ENCODE assay signal across 15 cellular contexts in genomic region chr2:47040662-47041061, GRCh38.
A peak's percentile ranks its signal among the peaks of the same experiment; 100 is the strongest.
DNase-seq lines count a peak whose midpoint lies in the region; ATAC-seq and TF ChIP-seq lines count a peak whose summit lies in the region.
"Had no signal": no experiment of that assay in that cellular context is flagged by ENCODE, and none has a peak within 500 bp of the region (broad histone marks: within the 10 kb centered on the region; RNA-seq: fewer than 3 reads in every experiment).

No MANE protein-coding gene starts in this region.

- H4K91ac ChIP-seq in IMR-90 (ENCODE audit: insufficient read depth, low read depth, low read length) = peak overlapping the region; percentile 96

- H3K4me3 ChIP-seq in IMR-90 (ENCODE audit: insufficient read depth, low read depth, low read length) (no peak overlapping the region), breast epithelium (no peak overlapping the region), lower lobe of right lung (no peak overlapping the region), H7 (ENCODE audit: insufficient read depth, low read depth, low read length) (no peak overlapping the region)
- H3K4me3 ChIP-seq: mucosa of descending colon had no signal

- peaks cover 55% of the 10 kb centered on the region for H3K9me1 ChIP-seq in IMR-90 (ENCODE audit: insufficient read depth, low read length)

- H3K9me3 ChIP-seq in IMR-90 (ENCODE audit: control insufficient read depth, insufficient read depth, low read length) (no peaks in the 10 kb centered on the region), breast epithelium (no peaks in the 10 kb centered on the region), lower lobe of right lung (no peaks in the 10 kb centered on the region)
- H3K9me3 ChIP-seq: mucosa of descending colon had no signal

- peak overlapping the region; percentile 81 for H2BK20ac ChIP-seq in IMR-90 (ENCODE audit: low read depth, low read length)

- 84% methylated on average over 5 of the region's 10 CpGs; no CpG with 5 or more reads in 1 of the 2 experiments for WGBS in IMR-90 (ENCODE audit: extremely low coverage in 2 of 2, insufficient read length in 1 of 2), 2 experiments

- H2BK5ac ChIP-seq in IMR-90 (ENCODE audit: low read depth, low read length, poor library complexity, severe bottlenecking) = peak overlapping the region; percentile 91

- H3K36me3 ChIP-seq in IMR-90 (ENCODE audit: control insufficient read depth, insufficient read depth, low read length) (peaks cover 8% of the 10 kb centered on the region; the same call in 1 of the 2 replicates), breast epithelium (no peaks in the 10 kb centered on the region), lower lobe of right lung (peaks cover 54% of the 10 kb centered on the region), H7 (replicated peaks; ENCODE audit: control insufficient read depth, insufficient read depth, low read length) (no peaks in the 10 kb centered on the region; the same call in 1 of the 2 replicates)

- H3K4me2 ChIP-seq in IMR-90 (ENCODE audit: low read depth, low read length) = no peak overlapping the region

- CTCF ChIA-PET in IMR-90 (lab: Yijun Ruan, JAX) = no interaction called here

- H2AK5ac ChIP-seq in IMR-90 (ENCODE audit: low read depth, low read length) = peak overlapping the region; percentile 99

- POLR2A ChIA-PET in IMR-90 (lab: Charles Lee; ENCODE audit: unreplicated experiment) = no interaction called here

- BruUV-seq in IMR-90 (replicated peaks; lab: Mats Ljungman, UMichigan) = no TSS peak

- TF ChIP-seq POLR2A in IMR-90 (IDR thresholded peaks at IDR 0.05; ENCODE audit: low read depth, low read length) (no peak), breast epithelium (IDR thresholded peaks at IDR 0.05) (no peak)

- no peaks in the 10 kb centered on the region for H3K27me3 ChIP-seq in IMR-90 (ENCODE audit: control insufficient read depth, insufficient read depth, low read length)
- no peaks in the 10 kb centered on the region for H3K27me3 ChIP-seq in breast epithelium
- no peaks in the 10 kb centered on the region for H3K27me3 ChIP-seq in lower lobe of right lung (ENCODE audit: low read depth)
- H3K27me3 ChIP-seq in H7 (ENCODE audit: control insufficient read depth, insufficient read depth, low read length) = no peaks in the 10 kb centered on the region

- ATAC-seq in IMR-90 (ENCODE audit: low read depth) (no peak), lower lobe of right lung (no peak), GM18909 (IDR thresholded peaks at IDR 0.05; ENCODE audit: poor library complexity, unreplicated experiment) (no peak)

- H3K14ac ChIP-seq in IMR-90 (replicated peaks; ENCODE audit: low read depth, low read length) = peak overlapping the region; percentile 86

- H4K5ac ChIP-seq in IMR-90 (ENCODE audit: low read depth, low read length) = peak overlapping the region; percentile 43; the same call in 1 of the 2 replicates

- peaks cover 29 to 87% of the 10 kb centered on the region in 2 experiments; a peak in 3 of 4 replicates for H3K79me1 ChIP-seq in IMR-90 (ENCODE audit: low read depth in 1 of 2, low read length in 2 of 2)

- intact Hi-C loops in IMR-90 (cut with micrococcal nuclease) (no loop called here), breast epithelium (cut with DNase I; ENCODE audit: low total_unique reads) (no loop called here), lower lobe of right lung (cut with DNase I) (no loop called here)

- in situ Hi-C loops in IMR-90 (cut with MboI; ENCODE audit: low sequenced_read_pairs) (no loop called here), GM13977 (cut with MboI; ENCODE audit: low pct_unique_long_range_greater_than_20kb, low sequenced_read_pairs, unreplicated experiment) (no loop called here)

- H2BK120ac ChIP-seq in IMR-90 (ENCODE audit: low read depth, low read length) = peak overlapping the region; percentile 95

- H3K4me1 ChIP-seq in IMR-90 (ENCODE audit: control insufficient read depth, insufficient read depth, low read length) = peaks cover 42% of the 10 kb centered on the region
- peaks cover 9 to 12% of the 10 kb centered on the region in 2 donors for H3K4me1 ChIP-seq in breast epithelium
- peaks cover 68% of the 10 kb centered on the region for H3K4me1 ChIP-seq in lower lobe of right lung

- peak overlapping the region; percentile 25 for H3K56ac ChIP-seq in IMR-90 (ENCODE audit: extremely low read depth, insufficient read depth, low read length)

- peak overlapping the region; percentile 52 for H3K18ac ChIP-seq in IMR-90 (ENCODE audit: low read depth, low read length)

- peak overlapping the region; percentile 27 for H3K9ac ChIP-seq in IMR-90 (ENCODE audit: low read depth, low read length)

- DNase-seq in IMR-90 (no peak), breast epithelium (ENCODE audit: low spot score in 2 of 2) (no peak), lower lobe of right lung (no peak), substantia nigra (lab: John Stamatoyannopoulos, UW) (no peak), GM13977 (ENCODE audit: low spot score) (no peak), MV-4-11 (lab: John Stamatoyannopoulos, UW) (no peak), H7 (no peak)
- DNase-seq: activated gamma-delta T cell treated with Interleukin-2 at 50 U/mL for 16 hours, cerebellar nuclear complex, GDM1, NCI-H1436, NCI-H510A treated with DMSO at 0.1 percent for 48 hours, retina had no signal

- peak overlapping the region; percentile 86 for H3K23ac ChIP-seq in IMR-90 (ENCODE audit: low read depth, low read length)

- H4K20me1 ChIP-seq in IMR-90 (ENCODE audit: insufficient read depth, low read length) = peaks cover 3% of the 10 kb centered on the region; the same call in 1 of the 2 replicates

- H4K8ac ChIP-seq in IMR-90 (ENCODE audit: low read depth in 2 of 2, low read length in 2 of 2) = peak overlapping the region; percentile 55 to 78; a peak in 3 of 4 replicates

- peak overlapping the region; percentile 98 for H3K4ac ChIP-seq in IMR-90 (ENCODE audit: low read depth, low read length)

- H2AFZ ChIP-seq in IMR-90 (replicated peaks; ENCODE audit: low read length, poor library complexity) = no peak overlapping the region

- peak overlapping the region; percentile 89; the same call in 2 of the 3 replicates for H2BK15ac ChIP-seq in IMR-90 (ENCODE audit: low read depth, low read length)

- peak overlapping the region; percentile 29 for H2AK9ac ChIP-seq in IMR-90 (replicated peaks; ENCODE audit: low read depth, low read length, poor library complexity)

- dilution Hi-C loops in IMR-90 (cut with HindIII; ENCODE audit: low sequenced_read_pairs, unreplicated experiment) = no loop called here

- H3K27ac ChIP-seq in IMR-90 (ENCODE audit: insufficient read depth, low read length) = peak overlapping the region; percentile 81
- H3K27ac ChIP-seq in breast epithelium = peak overlapping the region; percentile 64 to 70
- H3K27ac ChIP-seq in lower lobe of right lung = peak overlapping the region; percentile 43
- peak overlapping the region; percentile 82 for H3K27ac ChIP-seq in substantia nigra (ENCODE audit: low read depth, low read length, poor library complexity, severe bottlenecking)

- TF ChIP-seq CTCF in IMR-90 (conservative IDR thresholded peaks at IDR 0.05; ENCODE audit: low read depth, low read length) (no peak), breast epithelium (IDR thresholded peaks at IDR 0.05) (no peak), lower lobe of right lung (IDR thresholded peaks at IDR 0.05) (no peak), GM13977 (IDR thresholded peaks at IDR 0.05; ENCODE audit: extremely low read depth, insufficient read depth, missing control alignments) (no peak)

- TF ChIP-seq RAD21 in IMR-90 (IDR thresholded peaks at IDR 0.05; ENCODE audit: low read length) = no peak

TF ChIP-seq in IMR-90, 13 proteins besides CTCF, POLR2A, EP300 and RAD21:
- TF ChIP-seq NFE2L2 (IDR thresholded peaks at IDR 0.05; ENCODE audit: low read depth, low read length) (no peak), MAFK (IDR thresholded peaks at IDR 0.05; ENCODE audit: low read depth, low read length) (no peak), BHLHE40 (IDR thresholded peaks at IDR 0.05; ENCODE audit: low read depth, low read length) (no peak), RCOR1 (IDR thresholded peaks at IDR 0.05; ENCODE audit: insufficient replicate concordance, low read length) (no peak), FOS (IDR thresholded peaks at IDR 0.05; ENCODE audit: low read depth, low read length) (no peak), RFX5 (IDR thresholded peaks at IDR 0.05; ENCODE audit: low read depth, low read length) (no peak), MAZ (IDR thresholded peaks at IDR 0.05; ENCODE audit: borderline replicate concordance, low read depth, low read length) (no peak), ELK1 (IDR thresholded peaks at IDR 0.05; ENCODE audit: borderline replicate concordance, low read depth, low read length) (no peak), CEBPB (IDR thresholded peaks at IDR 0.05; ENCODE audit: low read depth, low read length) (no peak), CHD1 (IDR thresholded peaks at IDR 0.05; ENCODE audit: low read depth, low read length) (no peak)
- TF ChIP-seq, protein P1, sequence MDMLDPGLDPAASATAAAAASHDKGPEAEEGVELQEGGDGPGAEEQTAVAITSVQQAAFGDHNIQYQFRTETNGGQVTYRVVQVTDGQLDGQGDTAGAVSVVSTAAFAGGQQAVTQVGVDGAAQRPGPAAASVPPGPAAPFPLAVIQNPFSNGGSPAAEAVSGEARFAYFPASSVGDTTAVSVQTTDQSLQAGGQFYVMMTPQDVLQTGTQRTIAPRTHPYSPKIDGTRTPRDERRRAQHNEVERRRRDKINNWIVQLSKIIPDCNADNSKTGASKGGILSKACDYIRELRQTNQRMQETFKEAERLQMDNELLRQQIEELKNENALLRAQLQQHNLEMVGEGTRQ (IDR thresholded peaks at IDR 0.05; ENCODE audit: low read depth, low read length) = no peak
